ENCODE assay signal across 8 cellular contexts in the genomic region with DNA sequence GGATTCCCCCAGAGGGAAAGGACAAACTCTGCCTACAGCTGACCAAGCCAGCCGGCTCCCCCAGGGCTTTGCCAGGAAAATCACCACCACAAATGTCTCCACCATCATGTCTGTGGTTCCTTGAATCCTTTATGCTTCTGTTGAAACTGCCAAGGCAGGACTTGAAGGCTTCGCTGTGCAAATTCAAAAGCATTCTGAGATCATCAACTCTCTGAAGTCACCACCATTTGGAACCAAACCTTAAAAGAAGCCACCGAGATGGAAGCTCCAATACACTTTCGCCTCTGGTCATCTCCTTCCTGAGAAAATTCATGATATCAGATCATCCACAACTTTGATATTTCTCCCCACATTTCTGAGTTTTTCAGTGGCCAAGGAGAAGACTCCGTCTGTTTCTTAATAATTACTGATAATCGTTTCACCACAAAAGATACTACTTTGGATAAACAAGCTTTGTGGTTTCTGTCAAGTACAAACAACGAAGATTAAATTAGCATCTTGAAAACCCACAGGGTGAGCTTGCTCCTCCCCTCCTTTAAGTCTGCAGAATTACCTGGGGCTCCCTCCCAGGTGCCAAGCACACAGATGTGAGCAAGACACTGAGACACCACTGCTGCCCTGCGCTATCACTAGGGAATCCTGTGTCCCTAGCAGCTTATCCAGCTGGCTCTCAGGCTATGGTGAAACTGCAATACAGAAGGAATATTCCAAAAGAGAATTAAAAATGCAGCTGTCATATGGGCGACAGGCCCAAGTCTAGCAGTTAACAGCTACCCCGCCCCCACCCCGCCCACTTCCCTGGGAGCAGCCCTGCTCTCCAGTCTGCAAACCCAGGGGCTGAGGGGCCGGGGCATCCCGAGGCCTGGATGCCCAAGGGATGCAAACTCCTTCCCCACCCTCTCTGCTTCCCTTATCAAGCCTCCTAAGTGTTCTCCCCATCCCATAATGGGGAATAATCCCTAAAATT.
A peak's percentile ranks its signal among the peaks of the same experiment; 100 is the strongest.
DNase-seq lines count a peak whose midpoint lies in the region; ATAC-seq and TF ChIP-seq lines count a peak whose summit lies in the region.
"Had no signal": no experiment of that assay in that cellular context is flagged by ENCODE, and none has a peak within 500 bp of the region (broad histone marks: within the 10 kb centered on the region; RNA-seq: fewer than 3 reads in every experiment).

No MANE protein-coding gene starts in this region.

- H3K4me3 ChIP-seq in H7 (ENCODE audit: insufficient read depth, low read depth, low read length) (no peak overlapping the region), OCI-LY7 (ENCODE audit: low read depth, low read length, poor library complexity, severe bottlenecking) (no peak overlapping the region), esophagus squamous epithelium (peak overlapping the region in 1 of 4 donors; percentile 39), spleen (peak overlapping the region in 1 of 8 donors; percentile 58), thyroid gland (replicated peaks in 1 of 3) (no peak overlapping the region)

- H3K79me2 ChIP-seq in OCI-LY7 (ENCODE audit: insufficient read depth, low read depth, low read length) = no peaks in the 10 kb centered on the region

- WGBS in esophagus squamous epithelium, 2 donors = 41 to 47% methylated on average over 5 to 11 of the region's 13 CpGs
- 48 to 54% (median 51%) methylated on average over 8 to 13 of the region's 13 CpGs for WGBS in spleen, 5 donors
- WGBS in thyroid gland, 2 donors = 76 to 78% methylated on average over 7 to 8 of the region's 13 CpGs

- H3K9me2 ChIP-seq in OCI-LY7 (ENCODE audit: insufficient read depth, low read length) = no peaks in the 10 kb centered on the region

- H2AFZ ChIP-seq in OCI-LY7 (ENCODE audit: low read length) = no peak overlapping the region

- POLR2A ChIA-PET in OCI-LY7 (lab: Charles Lee) = no interaction called here

- no peak overlapping the region for H3K27ac ChIP-seq in OCI-LY7 (ENCODE audit: low read depth, low read length, poor library complexity, severe bottlenecking)
- H3K27ac ChIP-seq in esophagus squamous epithelium = peak overlapping the region in 3 of 4 donors; percentile 80 to 87 (median 80)
- H3K27ac ChIP-seq in spleen = peak overlapping the region in 7 of 8 donors; percentile 85 to 94 (median 91)
- no peak overlapping the region for H3K27ac ChIP-seq in thyroid gland

- CTCF ChIA-PET in OCI-LY7 (lab: Charles Lee; ENCODE audit: unreplicated experiment) = no interaction called here

- TF ChIP-seq POLR2A in esophagus squamous epithelium (IDR thresholded peaks at IDR 0.05) (no peak), spleen (IDR thresholded peaks at IDR 0.05) (no peak), thyroid gland (IDR thresholded peaks at IDR 0.05) (no peak)

- H4K20me1 ChIP-seq in OCI-LY7 (ENCODE audit: insufficient read depth, low read length) = no peaks in the 10 kb centered on the region

- peaks cover 2% of the 10 kb centered on the region for H3K27me3 ChIP-seq in H7 (ENCODE audit: control insufficient read depth, insufficient read depth, low read length)
- H3K27me3 ChIP-seq in esophagus squamous epithelium = no peaks in the 10 kb centered on the region
- H3K27me3 ChIP-seq in spleen (replicated peaks in 1 of 7) = no peaks in the 10 kb centered on the region
- H3K27me3 ChIP-seq in thyroid gland = no peaks in the 10 kb centered on the region

- H3K4me1 ChIP-seq in OCI-LY7 (ENCODE audit: insufficient read depth, low read length, poor library complexity, severe bottlenecking) = peaks cover 17% of the 10 kb centered on the region
- peaks cover 4 to 33% (median 16%) of the 10 kb centered on the region in 3 donors for H3K4me1 ChIP-seq in esophagus squamous epithelium
- peaks cover 14 to 53% (median 24%) of the 10 kb centered on the region in 6 donors for H3K4me1 ChIP-seq in spleen
- peaks cover 5 to 14% of the 10 kb centered on the region in 2 donors for H3K4me1 ChIP-seq in thyroid gland

- DNase-seq in H7 = peak; percentile 63
- no peak for DNase-seq in OCI-LY7 (ENCODE audit: low spot score)
- DNase-seq in esophagus squamous epithelium (lab: John Stamatoyannopoulos, UW) = no peak
- DNase-seq in spleen = peak; percentile 83
- no peak for DNase-seq in superior temporal gyrus (ENCODE audit: extremely low spot score)
- no peak for DNase-seq in thyroid gland
- DNase-seq: activated T-cell treated with anti-CD3 and anti-CD28 coated beads, Interleukin-2, amount 50 U/mL, for 4 hours had no signal

- intact Hi-C loops in OCI-LY7 (cut with micrococcal nuclease; ENCODE audit: unreplicated experiment) = loop anchor here (5.0 kb wide), 1 partner anchor 122 kb away; no protein-coding TSS in a partner anchor
- intact Hi-C loops in esophagus squamous epithelium (cut with DNase I) = loop anchor here (5.0 kb wide), 1 partner anchor 122 kb away; no protein-coding TSS in a partner anchor
- intact Hi-C loops in spleen (cut with DNase I; ENCODE audit: low total_unique reads) = loop anchor here (5.0 kb wide), 1 partner anchor 122 kb away; no protein-coding TSS in a partner anchor
- intact Hi-C loops in thyroid gland (cut with DNase I) = loop anchor here (5.0 kb wide), 1 partner anchor 122 kb away; no protein-coding TSS in a partner anchor

- ATAC-seq in HG02678 (IDR thresholded peaks at IDR 0.05; ENCODE audit: unreplicated experiment) = no peak

- H3K4me2 ChIP-seq in OCI-LY7 (ENCODE audit: low read length) = peak overlapping the region; percentile 15; the same call in 1 of the 2 replicates

- H3K36me3 ChIP-seq in H7 (replicated peaks; ENCODE audit: control insufficient read depth, insufficient read depth, low read length) = no peaks in the 10 kb centered on the region
- no peaks in the 10 kb centered on the region for H3K36me3 ChIP-seq in OCI-LY7 (ENCODE audit: insufficient read depth, low read length)
- H3K36me3 ChIP-seq in esophagus squamous epithelium = no peaks in the 10 kb centered on the region
- H3K36me3 ChIP-seq in spleen = no peaks in the 10 kb centered on the region
- no peaks in the 10 kb centered on the region for H3K36me3 ChIP-seq in thyroid gland

- BruUV-seq in OCI-LY7 (replicated peaks; lab: Mats Ljungman, UMichigan) = no TSS peak

- TF ChIP-seq CTCF in OCI-LY7 (conservative IDR thresholded peaks at IDR 0.05; ENCODE audit: low read length) (no peak), esophagus squamous epithelium (IDR thresholded peaks at IDR 0.05) (no peak), spleen (IDR thresholded peaks at IDR 0.05 in 8 of 11, conservative IDR thresholded peaks at IDR 0.05 in 3 of 11) (no peak), thyroid gland (IDR thresholded peaks at IDR 0.05) (no peak)

- 0 out of 2 replicates have a peak, but pooled peaks cover 7% of the 10 kb centered on the region for H3K9me3 ChIP-seq in OCI-LY7 (ENCODE audit: low read length)
- no peaks in the 10 kb centered on the region for H3K9me3 ChIP-seq in esophagus squamous epithelium
- no peaks in the 10 kb centered on the region for H3K9me3 ChIP-seq in spleen
- no peaks in the 10 kb centered on the region for H3K9me3 ChIP-seq in thyroid gland

Comparison
In these comparisons a context has a peak if more than half of its experiments do, and no peak if none do; other contexts are left out.
1. DNase-seq: peak in H7 (single experiment) and spleen (single experiment); none in OCI-LY7 (single experiment), esophagus squamous epithelium (single experiment), superior temporal gyrus (single experiment) and thyroid gland (0 of 2).
2. H3K27ac ChIP-seq: peak in esophagus squamous epithelium (3 of 4) and spleen (7 of 8); none in OCI-LY7 (single experiment) and thyroid gland (0 of 3).